ENCODE assay signal across 11 cellular contexts in the genomic region with DNA sequence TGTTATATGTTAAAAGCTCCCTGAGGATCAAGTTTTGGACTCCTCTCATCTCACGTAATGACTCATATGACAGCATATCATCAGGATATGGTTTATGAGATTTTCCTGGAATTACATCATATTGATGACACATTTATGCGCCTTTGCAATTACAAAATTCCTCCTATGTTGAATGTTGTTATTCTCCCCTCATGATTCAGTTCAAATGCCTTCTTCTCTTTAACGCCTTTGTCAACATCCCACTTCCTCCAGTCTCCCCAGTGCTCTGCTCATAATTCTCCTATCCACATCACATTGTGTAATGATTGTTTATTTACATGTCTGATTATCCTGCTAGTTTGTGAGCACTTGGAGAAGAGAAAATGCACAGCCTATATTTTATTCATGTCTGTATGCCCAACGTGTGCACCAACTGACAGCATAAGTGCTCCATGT.
DNase-seq lines count a peak whose midpoint lies in the region; ATAC-seq and TF ChIP-seq lines count a peak whose summit lies in the region.
"Had no signal": no experiment of that assay in that cellular context is flagged by ENCODE, and none has a peak within 500 bp of the region (broad histone marks: within the 10 kb centered on the region; RNA-seq: fewer than 3 reads in every experiment).

No MANE protein-coding gene starts in this region.

- no peaks in the 10 kb centered on the region for H3K79me2 ChIP-seq in MM.1S (ENCODE audit: low read length)

- no peak overlapping the region for H2AFZ ChIP-seq in MM.1S (ENCODE audit: low read length)

- no peaks in the 10 kb centered on the region for H3K9me2 ChIP-seq in MM.1S (replicated peaks; ENCODE audit: insufficient read depth, low read length)

- ATAC-seq in activated T-helper 17 cell treated with anti-CD3 and anti-CD28 coated beads, Interleukin-2, amount 50 U/mL, for 72 hours (replicated peaks), result peak; percentile 54
- ATAC-seq in HG02642 (IDR thresholded peaks at IDR 0.05; ENCODE audit: poor library complexity, unreplicated experiment), result no peak

- no peak overlapping the region for H3K27ac ChIP-seq in MM.1S (ENCODE audit: low read length)

- H4K20me1 ChIP-seq in MM.1S (ENCODE audit: insufficient read depth, low read length), result no peaks in the 10 kb centered on the region

- no peaks in the 10 kb centered on the region for H3K4me1 ChIP-seq in MM.1S (ENCODE audit: low read length)

- H3K4me2 ChIP-seq in MM.1S (ENCODE audit: low read depth, low read length), result no peak overlapping the region

- H3K36me3 Mint-ChIP-seq in activated T-helper 17 cell treated with anti-CD3 and anti-CD28 coated beads, Interleukin-2, amount 50 U/mL, for 72 hours (ENCODE audit: low read depth), result no peaks in the 10 kb centered on the region
- no peaks in the 10 kb centered on the region for H3K36me3 Mint-ChIP-seq in glutamatergic neuron (ENCODE audit: unreplicated experiment)

- TF ChIP-seq CTCF in kidney epithelial cell (IDR thresholded peaks at IDR 0.05; ENCODE audit: insufficient read depth, low read length, poor library complexity, severe bottlenecking) (no peak), glutamatergic neuron (IDR thresholded peaks at IDR 0.05; ENCODE audit: partially characterized antibody, unreplicated experiment) (no peak), MM.1S (IDR thresholded peaks at IDR 0.05; ENCODE audit: low read length) (no peak)

- H3K4me3 ChIP-seq in kidney epithelial cell (ENCODE audit: low read depth, low read length) (no peak overlapping the region), MM.1S (ENCODE audit: low read length) (no peak overlapping the region)

- no peak overlapping the region for H3K27ac Mint-ChIP-seq in activated T-helper 17 cell treated with anti-CD3 and anti-CD28 coated beads, Interleukin-2, amount 50 U/mL, for 72 hours
- no peak overlapping the region for H3K27ac Mint-ChIP-seq in glutamatergic neuron (ENCODE audit: unreplicated experiment)
- H3K27ac Mint-ChIP-seq: T-helper 1 cell treated with Interleukin-12 subunit alpha and Interleukin-12 subunit beta and Interleukin-4 antibody, amounts not matched to agents 30 μg/mL and 1 μg/mL, for 36 hours had no signal

- no peaks in the 10 kb centered on the region for H3K27me3 ChIP-seq in kidney epithelial cell (ENCODE audit: control insufficient read depth, insufficient read depth, low read length)
- H3K27me3 ChIP-seq in MM.1S (replicated peaks; ENCODE audit: insufficient read depth, low read length), result no peaks in the 10 kb centered on the region

- no peaks in the 10 kb centered on the region for H3K27me3 Mint-ChIP-seq in activated T-helper 17 cell treated with anti-CD3 and anti-CD28 coated beads, Interleukin-2, amount 50 U/mL, for 72 hours
- no peaks in the 10 kb centered on the region for H3K27me3 Mint-ChIP-seq in glutamatergic neuron (ENCODE audit: unreplicated experiment)

- no peak overlapping the region for H3K9ac ChIP-seq in MM.1S (ENCODE audit: low read length)

- H3K9me3 Mint-ChIP-seq in activated T-helper 17 cell treated with anti-CD3 and anti-CD28 coated beads, Interleukin-2, amount 50 U/mL, for 72 hours, result no peaks in the 10 kb centered on the region
- peaks cover 2% of the 10 kb centered on the region for H3K9me3 Mint-ChIP-seq in glutamatergic neuron (ENCODE audit: unreplicated experiment)

- peak; percentile 47 for DNase-seq in AG08396 (ENCODE audit: low spot score)
- peak; percentile 98 for DNase-seq in HT1080 (ENCODE audit: low read depth)
- DNase-seq in kidney epithelial cell (ENCODE audit: low read depth), result peak; percentile 39
- no peak for DNase-seq in glutamatergic neuron
- DNase-seq in MM.1S, result no peak
- no peak for DNase-seq in SKM-1 treated with dmso at 0.1 percent for 144 hours (lab: John Stamatoyannopoulos, UW; ENCODE audit: unreplicated experiment)
- DNase-seq: activated naive CD4-positive, alpha-beta T cell treated with anti-CD3 and anti-CD28 coated beads, Interleukin-2, amount 50 U/mL, for 16 hours; DND-41 had no signal

- no peaks in the 10 kb centered on the region for H3F3A ChIP-seq in MM.1S (ENCODE audit: insufficient read depth, low read length)

- H3K36me3 ChIP-seq in kidney epithelial cell (ENCODE audit: control insufficient read depth, insufficient read depth, low read length) (no peaks in the 10 kb centered on the region), MM.1S (replicated peaks; ENCODE audit: insufficient read depth, low read length) (no peaks in the 10 kb centered on the region)

- no peak overlapping the region for H3K4me3 Mint-ChIP-seq in activated T-helper 17 cell treated with anti-CD3 and anti-CD28 coated beads, Interleukin-2, amount 50 U/mL, for 72 hours
- H3K4me3 Mint-ChIP-seq in glutamatergic neuron (ENCODE audit: unreplicated experiment), result no peak overlapping the region
- H3K4me3 Mint-ChIP-seq: T-helper 1 cell treated with Interleukin-12 subunit alpha and Interleukin-12 subunit beta and Interleukin-4 antibody, amounts not matched to agents 30 μg/mL and 1 μg/mL, for 36 hours had no signal

- no peaks in the 10 kb centered on the region for H3K4me1 Mint-ChIP-seq in activated T-helper 17 cell treated with anti-CD3 and anti-CD28 coated beads, Interleukin-2, amount 50 U/mL, for 72 hours
- no peaks in the 10 kb centered on the region for H3K4me1 Mint-ChIP-seq in glutamatergic neuron (ENCODE audit: low read depth, unreplicated experiment)

- H3K9me3 ChIP-seq in MM.1S (replicated peaks; ENCODE audit: insufficient read depth, low read length), result no peaks in the 10 kb centered on the region

Comparison
In these comparisons a context has a peak if more than half of its experiments do, and no peak if none do; other contexts are left out.
1. DNase-seq: peak in AG08396 (single experiment), HT1080 (single experiment) and kidney epithelial cell (single experiment); none in glutamatergic neuron (single experiment), MM.1S (single experiment) and SKM-1 treated with dmso at 0.1 percent for 144 hours (single experiment).